ENCODE assay signal across 14 cellular contexts in the genomic region with DNA sequence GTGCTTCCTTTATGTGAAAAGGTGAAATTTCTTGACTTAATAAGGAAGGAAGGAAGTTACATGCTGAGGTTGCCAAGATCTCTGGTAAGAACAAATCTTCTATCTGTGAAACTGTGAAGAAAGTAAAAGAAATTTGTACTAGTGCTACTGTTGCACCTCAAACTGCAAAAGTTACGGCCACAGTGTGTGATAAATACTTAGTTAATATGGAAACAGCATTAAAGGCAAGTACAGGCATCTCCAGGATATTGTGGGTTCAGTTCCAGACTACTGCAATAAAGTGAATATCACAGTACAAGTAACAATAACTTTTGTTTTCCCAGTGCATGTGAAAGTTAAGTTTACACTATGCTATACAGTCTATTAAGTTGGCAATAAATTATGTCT.
"Had no signal": no experiment of that assay in that cellular context is flagged by ENCODE, and none has a peak within 500 bp of the region (broad histone marks: within the 10 kb centered on the region; RNA-seq: fewer than 3 reads in every experiment).

No MANE protein-coding gene starts in this region.

- H3K27ac ChIP-seq: hepatocyte, testis had no signal

- H3K4me3 Mint-ChIP-seq: effector memory CD8-positive, alpha-beta T cell; mesothelial cell of epicardium; natural killer cell treated with Interleukin-12 subunit alpha and Interleukin-12 subunit beta and Interleukin-15 and Interleukin-18, amount 100 ng/mL, for 72 hours; stimulated activated memory B cell treated with anti-CD40 and anti-IgM and Interleukin-4, amounts not matched to agents 10 μg/mL and 1 μg/mL and 100 μg/mL, for 72 hours; T-helper 1 cell treated with Interleukin-12 subunit alpha and Interleukin-12 subunit beta and Interleukin-4 antibody, amounts not matched to agents 30 μg/mL and 1 μg/mL, for 36 hours; type B pancreatic cell had no signal

- ATAC-seq: activated CD4-positive, CD25-positive, alpha-beta regulatory T cell treated with anti-CD3 and anti-CD28 coated beads, Interleukin-2, amount 50 U/mL, for 24 hours; effector memory CD8-positive, alpha-beta T cell; sciatic nerve; stimulated activated memory B cell treated with anti-CD40 and anti-IgM and Interleukin-4, amounts not matched to agents 10 μg/mL and 1 μg/mL and 100 μg/mL, for 72 hours had no signal

- H3K9me3 Mint-ChIP-seq: effector memory CD8-positive, alpha-beta T cell; mesothelial cell of epicardium; natural killer cell treated with Interleukin-12 subunit alpha and Interleukin-12 subunit beta and Interleukin-15 and Interleukin-18, amount 100 ng/mL, for 72 hours; stimulated activated memory B cell treated with anti-CD40 and anti-IgM and Interleukin-4, amounts not matched to agents 10 μg/mL and 1 μg/mL and 100 μg/mL, for 72 hours; T-helper 1 cell treated with Interleukin-12 subunit alpha and Interleukin-12 subunit beta and Interleukin-4 antibody, amounts not matched to agents 30 μg/mL and 1 μg/mL, for 36 hours; type B pancreatic cell had no signal

- H3K4me3 ChIP-seq: hepatocyte, lung, testis had no signal

- H2AFZ ChIP-seq: hepatocyte had no signal

- DNase-seq: activated naive CD4-positive, alpha-beta T cell treated with anti-CD3 and anti-CD28 coated beads, Interleukin-2, amount 50 U/mL, for 16 hours; effector memory CD8-positive, alpha-beta T cell; foreskin fibroblast; stimulated activated CD4-positive, alpha-beta T cell treated with anti-CD3 and anti-CD28 coated beads, Interleukin-4, amount 100 ng/mL, for 4 hours; testis had no signal

- H3K9me3 ChIP-seq: testis had no signal

- H3K4me1 Mint-ChIP-seq: mesothelial cell of epicardium; stimulated activated memory B cell treated with anti-CD40 and anti-IgM and Interleukin-4, amounts not matched to agents 10 μg/mL and 1 μg/mL and 100 μg/mL, for 72 hours had no signal

- H3K27ac Mint-ChIP-seq: mesothelial cell of epicardium; stimulated activated memory B cell treated with anti-CD40 and anti-IgM and Interleukin-4, amounts not matched to agents 10 μg/mL and 1 μg/mL and 100 μg/mL, for 72 hours; T-helper 1 cell treated with Interleukin-12 subunit alpha and Interleukin-12 subunit beta and Interleukin-4 antibody, amounts not matched to agents 30 μg/mL and 1 μg/mL, for 36 hours; type B pancreatic cell had no signal

- H3K27me3 Mint-ChIP-seq: effector memory CD8-positive, alpha-beta T cell; natural killer cell treated with Interleukin-12 subunit alpha and Interleukin-12 subunit beta and Interleukin-15 and Interleukin-18, amount 100 ng/mL, for 72 hours; stimulated activated memory B cell treated with anti-CD40 and anti-IgM and Interleukin-4, amounts not matched to agents 10 μg/mL and 1 μg/mL and 100 μg/mL, for 72 hours; type B pancreatic cell had no signal

- H3K4me1 ChIP-seq: testis had no signal

- H3K4me2 ChIP-seq: hepatocyte had no signal

- H3K27me3 ChIP-seq: hepatocyte, testis had no signal

- H3K79me2 ChIP-seq: hepatocyte had no signal
